ENCODE assay signal across 19 cellular contexts in genomic region chr1:214220891-214221290, GRCh38.
DNase-seq lines count a peak whose midpoint lies in the region; ATAC-seq, FAIRE-seq and TF ChIP-seq lines count a peak whose summit lies in the region.
"Had no signal": no experiment of that assay in that cellular context is flagged by ENCODE, and none has a peak within 500 bp of the region (broad histone marks: within the 10 kb centered on the region; RNA-seq: fewer than 3 reads in every experiment).

No MANE protein-coding gene starts in this region.

- peaks cover 36% of the 10 kb centered on the region for H3K4me1 ChIP-seq in A549
- H3K4me1 ChIP-seq in trophoblast cell (ENCODE audit: control insufficient read depth in 1 of 2, insufficient read depth in 2 of 2, low read length in 2 of 2): peaks cover 13 to 18% of the 10 kb centered on the region in 2 experiments

- H2BK120ac ChIP-seq in trophoblast cell (ENCODE audit: insufficient read depth, low read length, poor library complexity): no peak overlapping the region

- TF ChIP-seq CTCF in A549 (IDR thresholded peaks at IDR 0.05) (no peak), bronchial epithelial cell (IDR thresholded peaks at IDR 0.05; ENCODE audit: insufficient read depth, low read length, severe bottlenecking) (no peak)

- H3K27ac ChIP-seq in A549: no peak overlapping the region; a peak in 1 of 6 replicates
- no peak overlapping the region for H3K27ac ChIP-seq in trophoblast cell (ENCODE audit: low read depth, low read length)

- H3K23ac ChIP-seq in trophoblast cell (ENCODE audit: low read length): no peak overlapping the region

- peaks cover 5% of the 10 kb centered on the region for H3K79me2 ChIP-seq in trophoblast cell (ENCODE audit: control insufficient read depth, insufficient read depth, low read length, poor library complexity)

- H3K79me1 ChIP-seq in trophoblast cell (ENCODE audit: low read length): peaks cover 18% of the 10 kb centered on the region

- H3K9ac ChIP-seq in trophoblast cell (ENCODE audit: low read length): no peak overlapping the region

- H4K12ac ChIP-seq in trophoblast cell (ENCODE audit: low read depth, low read length): no peak overlapping the region

- WGBS in A549 (ENCODE audit: missing lambda C conversion rate): 72% methylated on average over 5 of the region's 5 CpGs
- no CpG with 5 or more reads among the region's 5 CpGs for WGBS in trophoblast cell (ENCODE audit: extremely low coverage, insufficient coverage, insufficient read length)

- no peak overlapping the region for H2BK12ac ChIP-seq in trophoblast cell (ENCODE audit: low read length)

- no peak overlapping the region for H4K8ac ChIP-seq in trophoblast cell (ENCODE audit: low read depth, low read length)

- ATAC-seq in A549: no peak
- ATAC-seq: GM23338, HCT116 had no signal

- H3K27me3 ChIP-seq in bronchial epithelial cell (ENCODE audit: control insufficient read depth, insufficient read depth, low read length) (no peaks in the 10 kb centered on the region), trophoblast cell (ENCODE audit: insufficient read depth, low read length) (no peaks in the 10 kb centered on the region)

- H3K4me3 ChIP-seq in A549: no peak overlapping the region
- H3K4me3 ChIP-seq in bronchial epithelial cell (ENCODE audit: low read depth, low read length): no peak overlapping the region
- H3K4me3 ChIP-seq in trophoblast cell (ENCODE audit: low read depth, low read length): no peak overlapping the region
- H3K4me3 ChIP-seq: GM23338 had no signal

- no peak overlapping the region for H3K18ac ChIP-seq in trophoblast cell (ENCODE audit: low read length)

- no peak for TF ChIP-seq EP300 in A549 (IDR thresholded peaks at IDR 0.05)

- no peak overlapping the region for H3K14ac ChIP-seq in trophoblast cell (ENCODE audit: low read length)

- peak overlapping the region; percentile 66; the same call in 2 of the 3 replicates for H3K4me2 ChIP-seq in A549
- no peak overlapping the region for H3K4me2 ChIP-seq in trophoblast cell (ENCODE audit: low read length)
- H3K4me2 ChIP-seq: GM23338 had no signal

- H2BK5ac ChIP-seq in trophoblast cell (ENCODE audit: low read depth, low read length, poor library complexity): no peak overlapping the region

- H2AFZ ChIP-seq in trophoblast cell (ENCODE audit: insufficient read depth, low read length, poor library complexity): no peak overlapping the region
- H2AFZ ChIP-seq: GM23338 had no signal

- H2AK5ac ChIP-seq in trophoblast cell (ENCODE audit: low read length): no peak overlapping the region

- TF ChIP-seq RAD21 in A549 (conservative IDR thresholded peaks at IDR 0.05 in 1 of 2, IDR thresholded peaks at IDR 0.05 in 1 of 2): no peak

- no peak for DNase-seq in A549 (ENCODE audit: low read depth in 1 of 2, low spot score in 1 of 2)
- peak; percentile 83 for DNase-seq in DMS53 treated with DMSO at 0.1 percent for 48 hours (lab: John Stamatoyannopoulos, UW; ENCODE audit: unreplicated experiment)
- DNase-seq in bronchial epithelial cell (ENCODE audit: low read depth): peak; percentile 27
- DNase-seq in trophoblast cell: peak; percentile 14 to 66
- DNase-seq in NAMALWA (ENCODE audit: low spot score): no peak
- DNase-seq in EL: no peak
- no peak for DNase-seq in activated naive CD4-positive, alpha-beta T cell treated with anti-CD3 and anti-CD28 coated beads, Interleukin-2, amount 50 U/mL, for 16 hours
- DNase-seq: 8988T; C1 segment of cervical spinal cord; Calu3; CD4-positive, alpha-beta memory T cell; COR-L47; DMS79; GF-D8; H9 had no signal

- H4K91ac ChIP-seq in trophoblast cell (ENCODE audit: low read depth, low read length): no peak overlapping the region

- H3K36me3 ChIP-seq in bronchial epithelial cell (ENCODE audit: control insufficient read depth, insufficient read depth, low read length) (no peaks in the 10 kb centered on the region), trophoblast cell (ENCODE audit: control insufficient read depth in 1 of 2, insufficient read depth in 2 of 2, low read length in 2 of 2) (no peaks in the 10 kb centered on the region)

- FAIRE-seq in A549 (lab: Jason Lieb, UNC) (no peak), bronchial epithelial cell (lab: Jason Lieb, UNC) (no peak)
- FAIRE-seq: GM12891, GM18507 had no signal

- CTCF ChIA-PET in A549 (lab: Yijun Ruan, JAX): interaction anchor here (0.6 to 12.4 kb wide), 6 partner anchors 17 to 407 kb away, joined by 3 to 324 read pairs (median 4); no protein-coding TSS in a partner anchor

- H3K9me3 ChIP-seq in A549 (no peaks in the 10 kb centered on the region), trophoblast cell (ENCODE audit: insufficient read depth, low read depth, low read length) (peaks cover 2% of the 10 kb centered on the region)

- POLR2A ChIA-PET in A549 (lab: Yijun Ruan, JAX): no interaction called here

- H3K4ac ChIP-seq in trophoblast cell (ENCODE audit: low read depth, low read length): no peak overlapping the region

- no peak for TF ChIP-seq POLR2A in A549 (IDR thresholded peaks at IDR 0.05; ENCODE audit: low read length)

TF ChIP-seq in A549, 52 proteins besides CTCF, POLR2A, EP300 and RAD21:
- TF ChIP-seq GATA3 (IDR thresholded peaks at IDR 0.05; ENCODE audit: borderline replicate concordance) (no peak), SMC3 (IDR thresholded peaks at IDR 0.05) (no peak), MAFK (IDR thresholded peaks at IDR 0.05; ENCODE audit: partially characterized antibody) (no peak), NPAS2 (CRISPR knock-in tag; IDR thresholded peaks at IDR 0.05; ENCODE audit: borderline replicate concordance) (no peak), TP53 (CRISPR knock-in tag; IDR thresholded peaks at IDR 0.05) (no peak), FOSB (CRISPR knock-in tag; IDR thresholded peaks at IDR 0.05) (no peak), EHMT2 (IDR thresholded peaks at IDR 0.05; ENCODE audit: low read depth) (no peak), HOXA7 (CRISPR knock-in tag; IDR thresholded peaks at IDR 0.05) (no peak), HOXB13 (CRISPR knock-in tag; IDR thresholded peaks at IDR 0.05; ENCODE audit: low read depth) (no peak), ZSCAN20 (CRISPR knock-in tag; IDR thresholded peaks at IDR 0.05) (no peak), KDM5A (IDR thresholded peaks at IDR 0.05) (no peak), HES2 (IDR thresholded peaks at IDR 0.05) (no peak), EHF (CRISPR knock-in tag; IDR thresholded peaks at IDR 0.05) (no peak), RNF2 (IDR thresholded peaks at IDR 0.05; ENCODE audit: borderline replicate concordance, low read depth) (no peak), MYC (IDR thresholded peaks at IDR 0.05; ENCODE audit: borderline replicate concordance, low read length) (no peak), FOXS1 (CRISPR knock-in tag; IDR thresholded peaks at IDR 0.05) (no peak), ESRRA (IDR thresholded peaks at IDR 0.05; ENCODE audit: borderline replicate concordance, low read length) (no peak)
- TF ChIP-seq, protein P1, sequence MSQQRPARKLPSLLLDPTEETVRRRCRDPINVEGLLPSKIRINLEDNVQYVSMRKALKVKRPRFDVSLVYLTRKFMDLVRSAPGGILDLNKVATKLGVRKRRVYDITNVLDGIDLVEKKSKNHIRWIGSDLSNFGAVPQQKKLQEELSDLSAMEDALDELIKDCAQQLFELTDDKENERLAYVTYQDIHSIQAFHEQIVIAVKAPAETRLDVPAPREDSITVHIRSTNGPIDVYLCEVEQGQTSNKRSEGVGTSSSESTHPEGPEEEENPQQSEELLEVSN (IDR thresholded peaks at IDR 0.05; ENCODE audit: borderline replicate concordance, low read depth): no peak

Comparison
In these comparisons a context has a peak if more than half of its experiments do, and no peak if none do; other contexts are left out.
1. DNase-seq: peak in DMS53 treated with DMSO at 0.1 percent for 48 hours (single experiment), bronchial epithelial cell (single experiment) and trophoblast cell (2 of 2); none in A549 (0 of 2), NAMALWA (single experiment), EL (single experiment) and activated naive CD4-positive, alpha-beta T cell treated with anti-CD3 and anti-CD28 coated beads, Interleukin-2, amount 50 U/mL, for 16 hours (single experiment).